In genomic region chr20:63397946-63398450, GRCh38 we compare ENCODE assay signal across 36 cellular contexts. TPM values are rescaled to one million over a fixed set of nuclear protein-coding genes. Genes with fewer than 3 reads are reported as not detected.
"Had no signal": no experiment of that assay in that cellular context is flagged by ENCODE, and none has a peak within 500 bp of the region (broad histone marks: within the 10 kb centered on the region; RNA-seq: fewer than 3 reads in every experiment).

No MANE protein-coding gene starts in this region.

- H3K9me3 Mint-ChIP-seq: activated B cell treated with CpG ODN at 0.5 μM for 24 hours; activated CD4-positive, alpha-beta memory T cell treated with anti-CD3 and anti-CD28 coated beads for 36 hours; activated CD4-positive, alpha-beta T cell treated with anti-CD3 and anti-CD28 coated beads, Interleukin-2, amount 10 ng/mL, durations not matched to agents 24 days and 14 days; activated CD8-positive, alpha-beta T cell treated with anti-CD3 and anti-CD28 coated beads for 36 hours; activated naive CD4-positive, alpha-beta T cell treated with anti-CD3 and anti-CD28 coated beads for 36 hours; activated naive CD4-positive, alpha-beta T cell treated with anti-CD3 and anti-CD28 coated beads, Interleukin-2, amount 50 U/mL, for 72 hours; activated naive CD8-positive, alpha-beta T cell treated with anti-CD3 and anti-CD28 coated beads, Interleukin-2, amount 10 ng/mL, durations not matched to agents 7 days and 5 days; activated T-cell treated with anti-CD3 and anti-CD28 coated beads, Interleukin-2, amount 50 U/mL, for 4 hours; activated T-cell treated with anti-CD3 and anti-CD28 coated beads, Interleukin-2, amount 50 U/mL, for 72 hours; activated T-helper 1 cell treated with anti-CD3 and anti-CD28 coated beads, Interleukin-12 subunit alpha, Interleukin-12 subunit beta, Interleukin-2, Interleukin-4 antibody, amounts not matched to agents 30 ng/mL and 10 ng/mL and 1 ng/mL, durations not matched to agents 14 hours and 24 hours and 36 hours; activated T-helper 17 cell treated with anti-CD3 and anti-CD28 coated beads, Interleukin-2, amount 50 U/mL, for 72 hours; T-helper 1 cell treated with Interleukin-12 subunit alpha and Interleukin-12 subunit beta and Interleukin-4 antibody, amounts not matched to agents 30 μg/mL and 1 μg/mL, for 36 hours; T-helper 2 cell treated with Interferon-gamma antibody and Interleukin-4, amounts not matched to agents 5 μg/mL and 100 μg/mL, for 36 hours had no signal

- H3K27me3 Mint-ChIP-seq: activated CD4-positive, alpha-beta T cell treated with anti-CD3 and anti-CD28 coated beads, Interleukin-2, amount 10 ng/mL, durations not matched to agents 24 days and 14 days; activated CD8-positive, alpha-beta T cell treated with anti-CD3 and anti-CD28 coated beads for 36 hours had no signal

- H3K36me3 Mint-ChIP-seq: activated CD4-positive, alpha-beta memory T cell treated with anti-CD3 and anti-CD28 coated beads for 36 hours; activated naive CD4-positive, alpha-beta T cell treated with anti-CD3 and anti-CD28 coated beads, Interleukin-2, amount 50 U/mL, for 72 hours; activated naive CD8-positive, alpha-beta T cell treated with anti-CD3 and anti-CD28 coated beads, Interleukin-2, amount 10 ng/mL, durations not matched to agents 7 days and 5 days had no signal

- H3K4me1 Mint-ChIP-seq: activated B cell treated with CpG ODN at 0.5 μM for 24 hours; activated CD4-positive, alpha-beta T cell treated with anti-CD3 and anti-CD28 coated beads, Interleukin-2, amount 10 ng/mL, durations not matched to agents 24 days and 14 days; activated naive CD8-positive, alpha-beta T cell treated with anti-CD3 and anti-CD28 coated beads, Interleukin-2, amount 10 ng/mL, durations not matched to agents 7 days and 5 days; activated T-helper 17 cell treated with anti-CD3 and anti-CD28 coated beads, Interleukin-2, amount 50 U/mL, for 72 hours had no signal

- H3K27ac ChIP-seq: adrenal gland, body of pancreas, brain microvascular endothelial cell, breast epithelium, VCaP had no signal

- H3K4me1 ChIP-seq: adrenal gland, body of pancreas, breast epithelium had no signal

- H3K4me3 Mint-ChIP-seq: activated B cell treated with CpG ODN at 0.5 μM for 24 hours; activated CD4-positive, alpha-beta memory T cell treated with anti-CD3 and anti-CD28 coated beads for 36 hours; activated CD4-positive, alpha-beta T cell treated with anti-CD3 and anti-CD28 coated beads, Interleukin-2, amount 10 ng/mL, durations not matched to agents 24 days and 14 days; activated CD8-positive, alpha-beta T cell treated with anti-CD3 and anti-CD28 coated beads for 36 hours; activated naive CD4-positive, alpha-beta T cell treated with anti-CD3 and anti-CD28 coated beads for 36 hours; activated naive CD8-positive, alpha-beta T cell treated with anti-CD3 and anti-CD28 coated beads, Interleukin-2, amount 10 ng/mL, durations not matched to agents 7 days and 5 days; activated T-cell treated with anti-CD3 and anti-CD28 coated beads, Interleukin-2, amount 50 U/mL, for 4 hours; activated T-cell treated with anti-CD3 and anti-CD28 coated beads, Interleukin-2, amount 50 U/mL, for 72 hours; activated T-helper 1 cell treated with anti-CD3 and anti-CD28 coated beads, Interleukin-12 subunit alpha, Interleukin-12 subunit beta, Interleukin-2, Interleukin-4 antibody, amounts not matched to agents 30 ng/mL and 10 ng/mL and 1 ng/mL, durations not matched to agents 14 hours and 24 hours and 36 hours; activated T-helper 17 cell treated with anti-CD3 and anti-CD28 coated beads, Interleukin-2, amount 50 U/mL, for 72 hours; T-helper 1 cell treated with Interleukin-12 subunit alpha and Interleukin-12 subunit beta and Interleukin-4 antibody, amounts not matched to agents 30 μg/mL and 1 μg/mL, for 36 hours; T-helper 2 cell treated with Interferon-gamma antibody and Interleukin-4, amounts not matched to agents 5 μg/mL and 100 μg/mL, for 36 hours had no signal

- DNase-seq: activated B cell treated with CpG ODN at 0.5 μM for 24 hours; activated CD4-positive, alpha-beta memory T cell treated with anti-CD3 and anti-CD28 coated beads for 36 hours; activated CD4-positive, alpha-beta T cell treated with anti-CD3 and anti-CD28 coated beads for 4 hours; activated CD4-positive, alpha-beta T cell treated with anti-CD3 and anti-CD28 coated beads, Interleukin-2, amount 10 ng/mL, durations not matched to agents 24 days and 14 days; activated CD4-positive, alpha-beta T cell treated with anti-CD3 and anti-CD28 coated beads, Interleukin-2, amount 50 U/mL, for 1 hour; activated CD4-positive, alpha-beta T cell treated with anti-CD3 and anti-CD28 coated beads, Interleukin-2, amount 50 U/mL, for 4 hours; activated CD4-positive, CD25-positive, alpha-beta regulatory T cell treated with anti-CD3 and anti-CD28 coated beads, Interleukin-2, amount 50 U/mL, for 72 hours; activated CD8-positive, alpha-beta memory T cell treated with anti-CD3 and anti-CD28 coated beads, Interleukin-2, amount 50 U/mL, for 4 hours; activated CD8-positive, alpha-beta T cell treated with anti-CD3 and anti-CD28 coated beads for 36 hours; activated effector memory CD4-positive, alpha-beta T cell treated with anti-CD3 and anti-CD28 coated beads, Interleukin-2, amount 50 U/mL, for 16 hours; activated gamma-delta T cell treated with Interleukin-2 at 50 U/mL for 16 hours; activated naive CD4-positive, alpha-beta T cell; activated naive CD4-positive, alpha-beta T cell treated with anti-CD3 and anti-CD28 coated beads for 36 hours; activated naive CD4-positive, alpha-beta T cell treated with anti-CD3 and anti-CD28 coated beads, Interleukin-2, amount 50 U/mL, for 16 hours; activated naive CD8-positive, alpha-beta T cell treated with anti-CD3 and anti-CD28 coated beads, Interleukin-2, amount 10 ng/mL, durations not matched to agents 7 days and 5 days; activated T-cell treated with anti-CD3 and anti-CD28 coated beads for 4 hours; activated T-cell treated with anti-CD3 and anti-CD28 coated beads, Interleukin-2, amount 50 U/mL, for 1 hour; activated T-cell treated with anti-CD3 and anti-CD28 coated beads, Interleukin-2, amount 50 U/mL, for 4 hours; activated T-cell treated with anti-CD3 and anti-CD28 coated beads, Interleukin-2, amount 50 U/mL, for 72 hours; adrenal gland; amniotic stem cell; aorta; body of pancreas; brain microvascular endothelial cell; central memory CD4-positive, alpha-beta T cell; T-helper 1 cell; T-helper 2 cell; T-helper 9 cell had no signal

- H3K27ac Mint-ChIP-seq: activated B cell treated with CpG ODN at 0.5 μM for 24 hours; activated CD4-positive, alpha-beta memory T cell treated with anti-CD3 and anti-CD28 coated beads for 36 hours; activated CD4-positive, alpha-beta T cell treated with anti-CD3 and anti-CD28 coated beads, Interleukin-2, amount 10 ng/mL, durations not matched to agents 24 days and 14 days; activated CD8-positive, alpha-beta T cell treated with anti-CD3 and anti-CD28 coated beads for 36 hours; activated naive CD4-positive, alpha-beta T cell treated with anti-CD3 and anti-CD28 coated beads for 36 hours; activated naive CD4-positive, alpha-beta T cell treated with anti-CD3 and anti-CD28 coated beads, Interleukin-2, amount 50 U/mL, for 72 hours; activated naive CD8-positive, alpha-beta T cell treated with anti-CD3 and anti-CD28 coated beads, Interleukin-2, amount 10 ng/mL, durations not matched to agents 7 days and 5 days; activated T-cell treated with anti-CD3 and anti-CD28 coated beads, Interleukin-2, amount 50 U/mL, for 72 hours; activated T-helper 1 cell treated with anti-CD3 and anti-CD28 coated beads, Interleukin-12 subunit alpha, Interleukin-12 subunit beta, Interleukin-2, Interleukin-4 antibody, amounts not matched to agents 30 ng/mL and 10 ng/mL and 1 ng/mL, durations not matched to agents 14 hours and 24 hours and 36 hours; activated T-helper 17 cell treated with anti-CD3 and anti-CD28 coated beads, Interleukin-2, amount 50 U/mL, for 72 hours; T-helper 1 cell treated with Interleukin-12 subunit alpha and Interleukin-12 subunit beta and Interleukin-4 antibody, amounts not matched to agents 30 μg/mL and 1 μg/mL, for 36 hours; T-helper 2 cell treated with Interferon-gamma antibody and Interleukin-4, amounts not matched to agents 5 μg/mL and 100 μg/mL, for 36 hours had no signal

- H3K4me3 ChIP-seq: adrenal gland, body of pancreas, breast epithelium had no signal

- H3K27me3 ChIP-seq: body of pancreas, brain microvascular endothelial cell had no signal

- ATAC-seq: activated CD8-positive, alpha-beta T cell treated with anti-CD3 and anti-CD28 coated beads for 36 hours; activated naive CD4-positive, alpha-beta T cell treated with anti-CD3 and anti-CD28 coated beads, Interleukin-2, amount 50 U/mL, for 72 hours; activated T-cell treated with anti-CD3 and anti-CD28 coated beads, Interleukin-2, amount 50 U/mL, for 4 hours; activated T-cell treated with anti-CD3 and anti-CD28 coated beads, Interleukin-2, amount 50 U/mL, for 72 hours; activated T-helper 17 cell treated with anti-CD3 and anti-CD28 coated beads, Interleukin-2, amount 50 U/mL, for 72 hours; body of pancreas had no signal

- H3K9me3 ChIP-seq: adrenal gland, body of pancreas, breast epithelium had no signal

- H3K36me3 ChIP-seq: adrenal gland, brain microvascular endothelial cell, breast epithelium had no signal

RNA-seq across cellular contexts. Expression of gene CHRNA4, which starts 36.8 kb away (rescaled TPM):
- total RNA-seq: activated B cell treated with CpG ODN at 0.5 μM for 24 hours; activated CD4-positive, alpha-beta memory T cell treated with anti-CD3 and anti-CD28 coated beads for 36 hours; activated CD4-positive, alpha-beta T cell treated with anti-CD3 and anti-CD28 coated beads, Interleukin-2, amount 10 ng/mL, durations not matched to agents 24 days and 14 days; activated CD8-positive, alpha-beta memory T cell treated with anti-CD3 and anti-CD28 coated beads for 36 hours; activated CD8-positive, alpha-beta T cell treated with anti-CD3 and anti-CD28 coated beads for 36 hours; activated naive CD4-positive, alpha-beta T cell treated with anti-CD3 and anti-CD28 coated beads for 36 hours; activated naive CD4-positive, alpha-beta T cell treated with anti-CD3 and anti-CD28 coated beads, Interleukin-2, amount 50 U/mL, for 72 hours; activated naive CD8-positive, alpha-beta T cell treated with anti-CD3 and anti-CD28 coated beads, Interleukin-2, amount 10 ng/mL, durations not matched to agents 7 days and 5 days; activated T-cell treated with anti-CD3 and anti-CD28 coated beads, Interleukin-2, amount 50 U/mL, for 4 hours; activated T-cell treated with anti-CD3 and anti-CD28 coated beads, Interleukin-2, amount 50 U/mL, for 72 hours; activated T-helper 1 cell treated with anti-CD3 and anti-CD28 coated beads, Interleukin-12 subunit alpha, Interleukin-12 subunit beta, Interleukin-2, Interleukin-4 antibody, amounts not matched to agents 30 ng/mL and 10 ng/mL and 1 ng/mL, durations not matched to agents 14 hours and 24 hours and 36 hours; activated T-helper 17 cell treated with anti-CD3 and anti-CD28 coated beads, Interleukin-2, amount 50 U/mL, for 72 hours; aorta; body of pancreas; breast epithelium had no signal
- polyA plus RNA-seq: aorta had no signal
